Comparison of ENCODE assay signal across 19 cellular contexts in genomic region chr10:17343118-17343517, GRCh38.
DNase-seq lines count a peak whose midpoint lies in the region; ATAC-seq, FAIRE-seq and TF ChIP-seq lines count a peak whose summit lies in the region.
"Had no signal": no experiment of that assay in that cellular context is flagged by ENCODE, and none has a peak within 500 bp of the region (broad histone marks: within the 10 kb centered on the region; RNA-seq: fewer than 3 reads in every experiment).

No MANE protein-coding gene starts in this region.

- H3K4me1 ChIP-seq in HepG2 (ENCODE audit: insufficient read depth, low read length), result no peaks in the 10 kb centered on the region
- H3K4me1 ChIP-seq: HAP-1 had no signal

- in situ Hi-C loops in HepG2 (cut with HindIII; ENCODE audit: extremely low pct_ligation_motif_present, low pct_unique_long_range_greater_than_20kb), result no loop called here

- no peak for FAIRE-seq in HepG2 (lab: Jason Lieb, UNC)
- FAIRE-seq: GM12891, GM18507, H54 had no signal

- no peaks in the 10 kb centered on the region for H4K20me1 ChIP-seq in HepG2 (ENCODE audit: insufficient read depth, low read length)

- intact Hi-C loops in HepG2 (cut with micrococcal nuclease; ENCODE audit: unreplicated experiment) (no loop called here), Right ventricle myocardium superior (cut with DNase I) (no loop called here)

- no TSS peak for BruUV-seq in HepG2 (replicated peaks; lab: Mats Ljungman, UMichigan)

- H3K27me3 ChIP-seq in HepG2 (ENCODE audit: control insufficient read depth in 1 of 2, insufficient read depth in 2 of 2, low read length in 2 of 2), result no peaks in the 10 kb centered on the region

- POLR2A ChIA-PET in HepG2 (lab: Yijun Ruan, JAX), result no interaction called here

- H3K4me2 ChIP-seq in HepG2 (ENCODE audit: low read depth, low read length), result no peak overlapping the region

- H3K9me3 ChIP-seq in HepG2 (ENCODE audit: low read length), result peaks cover 10% of the 10 kb centered on the region; the same call in 1 of the 2 replicates

- DNase-seq in HuH-7.5 (ENCODE audit: low spot score), result peak; percentile 12
- peak; percentile 64 for DNase-seq in NCI-H146 treated with DMSO at 0.1 percent for 48 hours (lab: John Stamatoyannopoulos, UW; ENCODE audit: unreplicated experiment)
- DNase-seq in HepG2 (ENCODE audit: low spot score), result no peak
- no peak for DNase-seq in central memory CD4-positive, alpha-beta T cell
- DNase-seq in Right ventricle myocardium superior, result no peak
- no peak for DNase-seq in NCI-H187 treated with DMSO at 0.1 percent for 48 hours (lab: John Stamatoyannopoulos, UW)
- DNase-seq: C1 segment of cervical spinal cord; Calu3; CD4-positive, alpha-beta memory T cell; COR-L47; DMS53; DMS79 treated with DMSO at 0.1 percent for 48 hours; GF-D8; GOT3; HFFc6 had no signal

- no peak overlapping the region for H2AFZ ChIP-seq in HepG2 (ENCODE audit: low read length)

- TF ChIP-seq EP300 in HepG2 (IDR thresholded peaks at IDR 0.05; ENCODE audit: low read depth in 2 of 2, low read length in 2 of 2) (no peak), HepG2 (CRISPR knock-in tag; IDR thresholded peaks at IDR 0.05; ENCODE audit: borderline replicate concordance) (no peak)

- no peak overlapping the region for H3K9ac ChIP-seq in HepG2 (ENCODE audit: insufficient read depth, low read depth, low read length)

- H3K36me3 ChIP-seq in HepG2 (replicated peaks in 1 of 2; ENCODE audit: control insufficient read depth in 1 of 2, insufficient read depth in 2 of 2, low read length in 2 of 2), result no peaks in the 10 kb centered on the region
- H3K36me3 ChIP-seq: HAP-1 had no signal

- ATAC-seq in HepG2, result peak; percentile 79
- no peak for ATAC-seq in Right ventricle myocardium superior (ENCODE audit: poor library complexity)

- no peak for TF ChIP-seq POLR2A in HepG2 (IDR thresholded peaks at IDR 0.05; ENCODE audit: insufficient read depth in 1 of 2, low read depth in 2 of 2, low read length in 2 of 2)

- no peak for TF ChIP-seq CTCF in HepG2 (CRISPR knock-in tag; IDR thresholded peaks at IDR 0.05)

- CTCF ChIA-PET in HepG2 (lab: Yijun Ruan, JAX; ENCODE audit: low intra/inter-chr PET ratio, low total read pairs), result no interaction called here

- no peaks in the 10 kb centered on the region for H3K79me2 ChIP-seq in HepG2 (ENCODE audit: insufficient read depth, low read length)

- no peak for TF ChIP-seq RAD21 in HepG2 (CRISPR knock-in tag; IDR thresholded peaks at IDR 0.05)

- WGBS in HepG2 (ENCODE audit: low lambda C conversion rate), result 0% methylated on average over 3 of the region's 3 CpGs

- H3K4me3 ChIP-seq in HepG2 (replicated peaks in 1 of 3; ENCODE audit: insufficient read depth in 1 of 3, low read depth in 2 of 3, low read length in 3 of 3), result no peak overlapping the region
- H3K4me3 ChIP-seq: HAP-1 had no signal

- no peak overlapping the region for H3K27ac ChIP-seq in HepG2 (ENCODE audit: extremely low read length, insufficient read depth, low read length)

TF ChIP-seq in HepG2, 621 proteins besides CTCF, POLR2A, EP300 and RAD21:
- TF ChIP-seq SOX13 (IDR thresholded peaks at IDR 0.05), result no peak
- peak in 1 of 2 experiments; percentile 27; a peak in 1 of 4 replicates for TF ChIP-seq SOX13 (CRISPR knock-in tag; conservative IDR thresholded peaks at IDR 0.05 in 1 of 2, IDR thresholded peaks at IDR 0.05 in 1 of 2)
- TF ChIP-seq, protein P1, sequence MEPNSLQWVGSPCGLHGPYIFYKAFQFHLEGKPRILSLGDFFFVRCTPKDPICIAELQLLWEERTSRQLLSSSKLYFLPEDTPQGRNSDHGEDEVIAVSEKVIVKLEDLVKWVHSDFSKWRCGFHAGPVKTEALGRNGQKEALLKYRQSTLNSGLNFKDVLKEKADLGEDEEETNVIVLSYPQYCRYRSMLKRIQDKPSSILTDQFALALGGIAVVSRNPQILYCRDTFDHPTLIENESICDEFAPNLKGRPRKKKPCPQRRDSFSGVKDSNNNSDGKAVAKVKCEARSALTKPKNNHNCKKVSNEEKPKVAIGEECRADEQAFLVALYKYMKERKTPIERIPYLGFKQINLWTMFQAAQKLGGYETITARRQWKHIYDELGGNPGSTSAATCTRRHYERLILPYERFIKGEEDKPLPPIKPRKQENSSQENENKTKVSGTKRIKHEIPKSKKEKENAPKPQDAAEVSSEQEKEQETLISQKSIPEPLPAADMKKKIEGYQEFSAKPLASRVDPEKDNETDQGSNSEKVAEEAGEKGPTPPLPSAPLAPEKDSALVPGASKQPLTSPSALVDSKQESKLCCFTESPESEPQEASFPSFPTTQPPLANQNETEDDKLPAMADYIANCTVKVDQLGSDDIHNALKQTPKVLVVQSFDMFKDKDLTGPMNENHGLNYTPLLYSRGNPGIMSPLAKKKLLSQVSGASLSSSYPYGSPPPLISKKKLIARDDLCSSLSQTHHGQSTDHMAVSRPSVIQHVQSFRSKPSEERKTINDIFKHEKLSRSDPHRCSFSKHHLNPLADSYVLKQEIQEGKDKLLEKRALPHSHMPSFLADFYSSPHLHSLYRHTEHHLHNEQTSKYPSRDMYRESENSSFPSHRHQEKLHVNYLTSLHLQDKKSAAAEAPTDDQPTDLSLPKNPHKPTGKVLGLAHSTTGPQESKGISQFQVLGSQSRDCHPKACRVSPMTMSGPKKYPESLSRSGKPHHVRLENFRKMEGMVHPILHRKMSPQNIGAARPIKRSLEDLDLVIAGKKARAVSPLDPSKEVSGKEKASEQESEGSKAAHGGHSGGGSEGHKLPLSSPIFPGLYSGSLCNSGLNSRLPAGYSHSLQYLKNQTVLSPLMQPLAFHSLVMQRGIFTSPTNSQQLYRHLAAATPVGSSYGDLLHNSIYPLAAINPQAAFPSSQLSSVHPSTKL (CRISPR knock-in tag; IDR thresholded peaks at IDR 0.05), result 0 out of 2 replicates have a peak, but pooled peaks have one; percentile 23
- TF ChIP-seq BCL6 (CRISPR knock-in tag; IDR thresholded peaks at IDR 0.05), result peak; percentile 54
- no peak for TF ChIP-seq MEF2D (CRISPR knock-in tag; IDR thresholded peaks at IDR 0.05)
- TF ChIP-seq CEBPG (CRISPR knock-in tag; IDR thresholded peaks at IDR 0.05), result peak; percentile 48; the same call in 1 of the 2 replicates
- TF ChIP-seq RXRB (CRISPR knock-in tag; IDR thresholded peaks at IDR 0.05; ENCODE audit: borderline replicate concordance), result peak; percentile 53; the same call in 1 of the 2 replicates
- peak; percentile 74 for TF ChIP-seq CEBPB (IDR thresholded peaks at IDR 0.05; ENCODE audit: borderline replicate concordance, low read depth, low read length)
- TF ChIP-seq ONECUT2 (CRISPR knock-in tag; IDR thresholded peaks at IDR 0.05), result peak; percentile 83
- peak; percentile 37 for TF ChIP-seq NR2F6 (IDR thresholded peaks at IDR 0.05)
- TF ChIP-seq NR2F6 (CRISPR knock-in tag; IDR thresholded peaks at IDR 0.05), result peak; percentile 20; the same call in 1 of the 2 replicates
- TF ChIP-seq SOX6 (IDR thresholded peaks at IDR 0.05), result no peak
- TF ChIP-seq SOX6 (CRISPR knock-in tag; IDR thresholded peaks at IDR 0.05), result peak; percentile 38; the same call in 1 of the 2 replicates
- peak; percentile 41 for TF ChIP-seq HNF4A (CRISPR knock-in tag; IDR thresholded peaks at IDR 0.05)
- TF ChIP-seq CHD4 (IDR thresholded peaks at IDR 0.05; ENCODE audit: borderline replicate concordance, low read length), result no peak
- TF ChIP-seq AHDC1 (CRISPR knock-in tag; IDR thresholded peaks at IDR 0.05; ENCODE audit: borderline replicate concordance), result peak; percentile 38; the same call in 1 of the 2 replicates
- TF ChIP-seq HOXA3 (CRISPR knock-in tag; IDR thresholded peaks at IDR 0.05), result no peak

Comparison
In these comparisons a context has a peak if more than half of its experiments do, and no peak if none do; other contexts are left out.
1. DNase-seq: peak in HuH-7.5 (single experiment) and NCI-H146 treated with DMSO at 0.1 percent for 48 hours (single experiment); none in HepG2 (single experiment), central memory CD4-positive, alpha-beta T cell (single experiment), Right ventricle myocardium superior (single experiment) and NCI-H187 treated with DMSO at 0.1 percent for 48 hours (single experiment).